In the genomic region with DNA sequence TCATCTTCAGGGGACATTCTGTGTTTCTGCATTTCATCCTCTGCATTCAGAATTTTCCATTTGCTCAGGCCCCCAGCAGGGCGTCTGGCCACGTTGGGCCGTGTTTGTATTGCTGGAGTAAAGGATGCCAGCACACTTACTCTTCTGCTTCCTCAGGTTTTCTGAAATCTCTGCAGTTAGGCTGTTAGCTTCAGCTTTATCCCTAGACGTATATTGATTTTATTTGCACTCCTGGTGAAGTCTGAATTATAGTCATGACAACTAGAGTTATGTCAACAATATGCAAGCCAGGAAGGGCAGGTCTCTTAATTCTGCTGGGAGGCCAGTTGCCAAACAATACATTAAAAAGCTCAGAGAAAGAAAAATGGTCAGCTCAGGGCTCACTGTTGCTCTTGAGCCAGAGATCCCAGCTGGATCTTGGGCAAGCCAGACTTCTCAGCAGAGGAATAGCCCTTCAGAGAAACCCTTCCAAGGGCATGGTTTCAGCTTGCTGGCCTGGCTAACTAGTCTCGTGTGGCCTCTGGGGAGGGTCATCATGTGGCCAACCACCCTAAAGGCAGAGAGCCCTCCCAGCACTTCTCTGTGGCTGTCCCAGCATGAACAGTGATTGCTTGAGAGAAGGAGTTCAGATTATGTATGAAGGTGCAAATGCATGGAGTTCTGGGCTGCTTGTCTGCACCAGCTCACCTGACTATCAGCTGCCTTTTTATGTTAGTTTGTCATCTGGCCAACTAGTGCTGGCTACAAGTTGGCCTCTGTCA, we compare ENCODE assay signal across 9 cellular contexts.
DNase-seq lines count a peak whose midpoint lies in the region; ATAC-seq, FAIRE-seq and TF ChIP-seq lines count a peak whose summit lies in the region.
"Had no signal": no experiment of that assay in that cellular context is flagged by ENCODE, and none has a peak within 500 bp of the region (broad histone marks: within the 10 kb centered on the region; RNA-seq: fewer than 3 reads in every experiment).

No MANE protein-coding gene starts in this region.

- H2AFZ ChIP-seq in H1 (ENCODE audit: low read length): no peak overlapping the region

- no peaks in the 10 kb centered on the region for H3K79me1 ChIP-seq in H1 (ENCODE audit: low read depth, low read length)

- H3K4me2 ChIP-seq in H1 (ENCODE audit: insufficient read depth in 1 of 2, low read depth in 2 of 2, low read length in 2 of 2): no peak overlapping the region

- H3K4me1 Mint-ChIP-seq in osteocyte (ENCODE audit: unreplicated experiment): peaks cover 29% of the 10 kb centered on the region

- CTCF ChIA-PET in H1 (lab: Charles Lee; ENCODE audit: partially characterized antibody): interaction anchor here (0.6 to 6.2 kb wide), 21 partner anchors 9 to 748 kb away, joined by 3 to 59 read pairs (median 3); no protein-coding TSS in a partner anchor

- H2BK20ac ChIP-seq in H1 (ENCODE audit: low read length): peak overlapping the region; percentile 61; the same call in 1 of the 2 replicates

- H3K36me3 ChIP-seq in H1 (ENCODE audit: control insufficient read depth in 2 of 4, insufficient read depth in 4 of 4, low read length in 3 of 4): no peaks in the 10 kb centered on the region

- H2BK5ac ChIP-seq in H1 (ENCODE audit: low read depth, low read length): no peak overlapping the region

- no peak for TF ChIP-seq RAD21 in H1 (IDR thresholded peaks at IDR 0.05 in 1 of 2, conservative IDR thresholded peaks at IDR 0.05 in 1 of 2; ENCODE audit: low read depth in 2 of 2, low read length in 2 of 2)

- FAIRE-seq in H1 (lab: Jason Lieb, UNC): no peak
- FAIRE-seq: endometrium had no signal

- TF ChIP-seq CTCF in H1 (IDR thresholded peaks at IDR 0.05; ENCODE audit: control extremely low read depth in 1 of 3, insufficient read depth in 1 of 3, low read depth in 1 of 3, low read length in 3 of 3): no peak
- no peak for TF ChIP-seq CTCF in osteocyte (IDR thresholded peaks at IDR 0.05)
- no peak for TF ChIP-seq CTCF in GM13976 (IDR thresholded peaks at IDR 0.05; ENCODE audit: borderline replicate concordance, control extremely low read depth, extremely low read depth, insufficient read depth, missing control alignments)

- H3K9me3 Mint-ChIP-seq in osteocyte (ENCODE audit: unreplicated experiment): no peaks in the 10 kb centered on the region

- H3K27ac ChIP-seq in H1 (ENCODE audit: low read depth, low read length): no peak overlapping the region

- H3K4me1 ChIP-seq in H1 (replicated peaks in 1 of 4; ENCODE audit: control insufficient read depth in 3 of 4, insufficient read depth in 4 of 4, low read length in 3 of 4): peaks cover 8 to 27% (median 16%) of the 10 kb centered on the region in 4 experiments

- no peak overlapping the region for H4K5ac ChIP-seq in H1 (ENCODE audit: insufficient read length, low read depth, low read length)

- H3K27me3 ChIP-seq in H1 (replicated peaks in 1 of 4; ENCODE audit: control insufficient read depth in 3 of 4, extremely low read depth in 1 of 4, insufficient read depth in 3 of 4, low read length in 3 of 4): no peaks in the 10 kb centered on the region

- peak overlapping the region; percentile 91 for H3K27ac Mint-ChIP-seq in osteocyte (ENCODE audit: unreplicated experiment)

- H3K9me3 ChIP-seq in H1 (ENCODE audit: insufficient read depth in 2 of 2, low read depth in 1 of 2, low read length in 1 of 2): no peaks in the 10 kb centered on the region

- POLR2A ChIA-PET in H1 (lab: Charles Lee; ENCODE audit: partially characterized antibody): no interaction called here

- no peak overlapping the region for H3K23ac ChIP-seq in H1 (ENCODE audit: insufficient read length)

- no peak for ATAC-seq in HG03354 (IDR thresholded peaks at IDR 0.05; ENCODE audit: poor library complexity, severe bottlenecking, unreplicated experiment)

- no peak overlapping the region for H3K4me3 ChIP-seq in H1 (ENCODE audit: extremely low read depth in 1 of 4, insufficient read depth in 2 of 4, low read depth in 3 of 4, low read length in 4 of 4)

- H2BK15ac ChIP-seq in H1 (ENCODE audit: low read length): no peak overlapping the region

- no peak overlapping the region for H3K4ac ChIP-seq in H1 (replicated peaks; ENCODE audit: insufficient read length, low read depth, low read length)

- TF ChIP-seq POLR2A in H1 (IDR thresholded peaks at IDR 0.05; ENCODE audit: control extremely low read depth in 1 of 2, low read depth in 2 of 2, low read length in 2 of 2): no peak

- H3K14ac ChIP-seq in H1 (ENCODE audit: insufficient read length): no peak overlapping the region

- in situ Hi-C loops in GM13976 (cut with MboI; ENCODE audit: low sequenced_read_pairs, unreplicated experiment): no loop called here

- H3K36me3 Mint-ChIP-seq in osteocyte (ENCODE audit: unreplicated experiment): no peaks in the 10 kb centered on the region

- H4K91ac ChIP-seq in H1 (replicated peaks; ENCODE audit: insufficient read length, low read length): no peak overlapping the region

- H3K23me2 ChIP-seq in H1 (ENCODE audit: low read depth, low read length): no peaks in the 10 kb centered on the region

- H2BK12ac ChIP-seq in H1 (ENCODE audit: low read depth, low read length): peak overlapping the region; percentile 17; the same call in 1 of the 2 replicates

- H3K18ac ChIP-seq in H1 (ENCODE audit: extremely low read depth, low read length): peak overlapping the region; percentile 20

- H2BK120ac ChIP-seq in H1 (replicated peaks; ENCODE audit: low read depth, low read length): no peak overlapping the region

- H3K79me2 ChIP-seq in H1 (ENCODE audit: control insufficient read depth in 1 of 2, insufficient read depth in 2 of 2, low read length in 2 of 2): no peaks in the 10 kb centered on the region

- H2AK5ac ChIP-seq in H1 (ENCODE audit: low read depth, low read length): peak overlapping the region; percentile 14; the same call in 1 of the 2 replicates

- DNase-seq in GM04503 (ENCODE audit: low read depth): peak; percentile 34
- peak; percentile 66 for DNase-seq in NCI-H2227 (lab: John Stamatoyannopoulos, UW; ENCODE audit: unreplicated experiment)
- DNase-seq in H1 (ENCODE audit: low read depth in 1 of 2, low spot score in 2 of 2): no peak
- no peak for DNase-seq in osteocyte (ENCODE audit: extremely low spot score, unreplicated experiment)
- no peak for DNase-seq in GM13976 (ENCODE audit: low spot score)
- no peak for DNase-seq in activated effector memory CD4-positive, alpha-beta T cell treated with anti-CD3 and anti-CD28 coated beads, Interleukin-2, amount 50 U/mL, for 16 hours
- DNase-seq: activated CD4-positive, alpha-beta T cell treated with anti-CD3 and anti-CD28 coated beads, Interleukin-2, amount 50 U/mL, for 48 hours had no signal

- no peak overlapping the region for H3K56ac ChIP-seq in H1 (replicated peaks; ENCODE audit: insufficient read length, low read depth, low read length)

- 86% methylated on average over 5 of the region's 5 CpGs; no CpG with 5 or more reads in 1 of the 2 experiments for WGBS in H1 (ENCODE audit: extremely low coverage in 1 of 2, insufficient coverage in 1 of 2, insufficient read length in 1 of 2, insufficient replicate concordance in 2 of 2, low coverage in 1 of 2, low lambda C conversion rate in 2 of 2, missing lambda C conversion rate in 1 of 2), 2 experiments

- TF ChIP-seq EP300 in H1 (IDR thresholded peaks at IDR 0.05; ENCODE audit: borderline replicate concordance in 1 of 2, low read depth in 2 of 2, low read length in 2 of 2): no peak

- H3K27me3 Mint-ChIP-seq in osteocyte (ENCODE audit: unreplicated experiment): no peaks in the 10 kb centered on the region

- no peak overlapping the region for H3K9ac ChIP-seq in H1 (replicated peaks in 1 of 4; ENCODE audit: extremely low read depth in 1 of 4, low read depth in 3 of 4, low read length in 3 of 4)

- no peaks in the 10 kb centered on the region for H4K20me1 ChIP-seq in H1 (replicated peaks in 1 of 2; ENCODE audit: control insufficient read depth in 1 of 2, insufficient read depth in 2 of 2, low read length in 2 of 2)

- H4K8ac ChIP-seq in H1 (ENCODE audit: extremely low read depth, insufficient read depth, low read length): no peak overlapping the region

- no peak overlapping the region for H3K4me3 Mint-ChIP-seq in osteocyte (ENCODE audit: unreplicated experiment)

TF ChIP-seq in H1, 55 proteins besides CTCF, POLR2A, EP300 and RAD21 (continues in another document):
- TF ChIP-seq, protein P1, sequence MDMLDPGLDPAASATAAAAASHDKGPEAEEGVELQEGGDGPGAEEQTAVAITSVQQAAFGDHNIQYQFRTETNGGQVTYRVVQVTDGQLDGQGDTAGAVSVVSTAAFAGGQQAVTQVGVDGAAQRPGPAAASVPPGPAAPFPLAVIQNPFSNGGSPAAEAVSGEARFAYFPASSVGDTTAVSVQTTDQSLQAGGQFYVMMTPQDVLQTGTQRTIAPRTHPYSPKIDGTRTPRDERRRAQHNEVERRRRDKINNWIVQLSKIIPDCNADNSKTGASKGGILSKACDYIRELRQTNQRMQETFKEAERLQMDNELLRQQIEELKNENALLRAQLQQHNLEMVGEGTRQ (IDR thresholded peaks at IDR 0.05; ENCODE audit: low read length): no peak
- no peak for TF ChIP-seq SP2 (IDR thresholded peaks at IDR 0.05; ENCODE audit: low read length)
- TF ChIP-seq CHD1 (IDR thresholded peaks at IDR 0.05; ENCODE audit: low read depth, low read length): no peak
- no peak for TF ChIP-seq NRF1 (IDR thresholded peaks at IDR 0.05; ENCODE audit: low read depth, low read length)

Comparison
In these comparisons a context has a peak if more than half of its experiments do, and no peak if none do; other contexts are left out.
1. DNase-seq: peak in GM04503 (single experiment) and NCI-H2227 (single experiment); none in H1 (0 of 2), osteocyte (single experiment), GM13976 (single experiment) and activated effector memory CD4-positive, alpha-beta T cell treated with anti-CD3 and anti-CD28 coated beads, Interleukin-2, amount 50 U/mL, for 16 hours (single experiment).